1 cellular context compared by ENCODE assay signal in the genomic region with DNA sequence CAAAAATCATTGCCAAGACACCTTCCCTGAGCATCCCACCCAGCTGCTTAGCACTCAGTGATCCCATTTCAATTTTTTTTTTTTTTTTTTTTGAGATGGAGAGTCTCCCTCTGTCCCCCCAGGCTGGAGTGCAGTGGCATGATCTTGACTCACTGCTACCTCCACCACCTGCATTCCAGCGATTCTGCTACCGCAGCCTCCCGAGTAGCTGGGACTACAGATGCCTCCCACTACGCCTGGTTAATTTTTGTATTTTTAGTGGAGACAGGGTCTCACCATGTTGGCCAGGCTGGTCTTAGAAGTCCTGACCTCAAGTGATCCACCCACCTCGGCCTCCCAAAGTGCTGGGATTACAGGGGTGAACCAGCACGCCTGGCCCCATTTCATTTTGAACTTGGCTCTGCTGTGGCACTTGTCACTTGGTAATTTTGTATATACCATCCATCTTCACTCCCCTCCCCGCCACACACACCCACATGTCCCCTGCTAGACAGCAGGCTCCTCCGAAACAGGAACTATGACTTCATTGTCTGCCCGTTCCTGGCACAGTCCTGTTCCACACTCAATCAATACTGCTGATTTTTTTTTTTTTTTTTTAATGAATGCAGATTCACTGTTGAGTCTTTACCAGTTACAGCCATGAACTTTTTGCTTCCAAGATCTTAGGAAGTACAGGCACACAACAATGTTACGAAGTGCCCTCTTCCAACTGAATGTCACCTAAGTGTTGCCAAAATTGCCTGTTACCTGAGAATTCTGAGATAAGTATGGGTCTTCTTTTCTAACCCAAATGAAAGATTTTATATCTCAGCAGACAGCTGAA.
TF ChIP-seq lines count a peak whose summit lies in the region.

No MANE protein-coding gene starts in this region.

TF ChIP-seq in GM12878, 131 proteins besides CTCF, POLR2A, EP300 and RAD21 (continued from another document):
- TF ChIP-seq, protein P1, sequence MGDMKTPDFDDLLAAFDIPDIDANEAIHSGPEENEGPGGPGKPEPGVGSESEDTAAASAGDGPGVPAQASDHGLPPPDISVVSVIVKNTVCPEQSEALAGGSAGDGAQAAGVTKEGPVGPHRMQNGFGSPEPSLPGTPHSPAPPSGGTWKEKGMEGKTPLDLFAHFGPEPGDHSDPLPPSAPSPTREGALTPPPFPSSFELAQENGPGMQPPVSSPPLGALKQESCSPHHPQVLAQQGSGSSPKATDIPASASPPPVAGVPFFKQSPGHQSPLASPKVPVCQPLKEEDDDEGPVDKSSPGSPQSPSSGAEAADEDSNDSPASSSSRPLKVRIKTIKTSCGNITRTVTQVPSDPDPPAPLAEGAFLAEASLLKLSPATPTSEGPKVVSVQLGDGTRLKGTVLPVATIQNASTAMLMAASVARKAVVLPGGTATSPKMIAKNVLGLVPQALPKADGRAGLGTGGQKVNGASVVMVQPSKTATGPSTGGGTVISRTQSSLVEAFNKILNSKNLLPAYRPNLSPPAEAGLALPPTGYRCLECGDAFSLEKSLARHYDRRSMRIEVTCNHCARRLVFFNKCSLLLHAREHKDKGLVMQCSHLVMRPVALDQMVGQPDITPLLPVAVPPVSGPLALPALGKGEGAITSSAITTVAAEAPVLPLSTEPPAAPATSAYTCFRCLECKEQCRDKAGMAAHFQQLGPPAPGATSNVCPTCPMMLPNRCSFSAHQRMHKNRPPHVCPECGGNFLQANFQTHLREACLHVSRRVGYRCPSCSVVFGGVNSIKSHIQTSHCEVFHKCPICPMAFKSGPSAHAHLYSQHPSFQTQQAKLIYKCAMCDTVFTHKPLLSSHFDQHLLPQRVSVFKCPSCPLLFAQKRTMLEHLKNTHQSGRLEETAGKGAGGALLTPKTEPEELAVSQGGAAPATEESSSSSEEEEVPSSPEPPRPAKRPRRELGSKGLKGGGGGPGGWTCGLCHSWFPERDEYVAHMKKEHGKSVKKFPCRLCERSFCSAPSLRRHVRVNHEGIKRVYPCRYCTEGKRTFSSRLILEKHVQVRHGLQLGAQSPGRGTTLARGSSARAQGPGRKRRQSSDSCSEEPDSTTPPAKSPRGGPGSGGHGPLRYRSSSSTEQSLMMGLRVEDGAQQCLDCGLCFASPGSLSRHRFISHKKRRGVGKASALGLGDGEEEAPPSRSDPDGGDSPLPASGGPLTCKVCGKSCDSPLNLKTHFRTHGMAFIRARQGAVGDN (IDR thresholded peaks at IDR 0.05), result no peak
- no peak for TF ChIP-seq EED (IDR thresholded peaks at IDR 0.05; ENCODE audit: low read depth)
- TF ChIP-seq JUNB (IDR thresholded peaks at IDR 0.05), result no peak
- TF ChIP-seq ZBED1 (IDR thresholded peaks at IDR 0.05; ENCODE audit: borderline replicate concordance), result no peak
- TF ChIP-seq KDM1A (IDR thresholded peaks at IDR 0.05; ENCODE audit: borderline replicate concordance), result no peak
- TF ChIP-seq MTA3 (IDR thresholded peaks at IDR 0.05; ENCODE audit: borderline replicate concordance, low read length), result no peak
- peak; percentile 51; the same call in 1 of the 2 replicates for TF ChIP-seq MLLT1 (IDR thresholded peaks at IDR 0.05)
- TF ChIP-seq RELA (IDR thresholded peaks at IDR 0.05; ENCODE audit: borderline replicate concordance, partially characterized antibody), result no peak
- TF ChIP-seq SIN3A (IDR thresholded peaks at IDR 0.05; ENCODE audit: low read depth, low read length), result no peak
- no peak for TF ChIP-seq TBL1XR1 (IDR thresholded peaks at IDR 0.05; ENCODE audit: low read depth, low read length)
- 0 out of 2 replicates have a peak, but pooled peaks have one; percentile 26 for TF ChIP-seq NBN (IDR thresholded peaks at IDR 0.05)
- TF ChIP-seq PAX5 (IDR thresholded peaks at IDR 0.05; ENCODE audit: borderline replicate concordance, low read depth, low read length), result no peak
- TF ChIP-seq RAD51 (IDR thresholded peaks at IDR 0.05), result no peak
- no peak for TF ChIP-seq SPI1 (IDR thresholded peaks at IDR 0.05; ENCODE audit: borderline replicate concordance, insufficient read depth, low read depth, low read length)
- no peak for TF ChIP-seq NRF1 (conservative IDR thresholded peaks at IDR 0.05; ENCODE audit: low read depth, low read length)
- TF ChIP-seq, protein P2, sequence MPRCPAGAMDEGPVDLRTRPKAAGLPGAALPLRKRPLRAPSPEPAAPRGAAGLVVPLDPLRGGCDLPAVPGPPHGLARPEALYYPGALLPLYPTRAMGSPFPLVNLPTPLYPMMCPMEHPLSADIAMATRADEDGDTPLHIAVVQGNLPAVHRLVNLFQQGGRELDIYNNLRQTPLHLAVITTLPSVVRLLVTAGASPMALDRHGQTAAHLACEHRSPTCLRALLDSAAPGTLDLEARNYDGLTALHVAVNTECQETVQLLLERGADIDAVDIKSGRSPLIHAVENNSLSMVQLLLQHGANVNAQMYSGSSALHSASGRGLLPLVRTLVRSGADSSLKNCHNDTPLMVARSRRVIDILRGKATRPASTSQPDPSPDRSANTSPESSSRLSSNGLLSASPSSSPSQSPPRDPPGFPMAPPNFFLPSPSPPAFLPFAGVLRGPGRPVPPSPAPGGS (IDR thresholded peaks at IDR 0.05; ENCODE audit: borderline replicate concordance, insufficient read depth, low read depth, low read length, poor library complexity, severe bottlenecking), result no peak
- no peak for TF ChIP-seq SMAD1 (IDR thresholded peaks at IDR 0.05; ENCODE audit: low read depth, partially characterized antibody)
- no peak for TF ChIP-seq CBX5 (IDR thresholded peaks at IDR 0.05; ENCODE audit: low read depth)
- TF ChIP-seq ZNF384 (IDR thresholded peaks at IDR 0.05; ENCODE audit: borderline replicate concordance, low read depth, low read length), result peak; percentile 63; the same call in 1 of the 2 replicates
- TF ChIP-seq, protein P3, sequence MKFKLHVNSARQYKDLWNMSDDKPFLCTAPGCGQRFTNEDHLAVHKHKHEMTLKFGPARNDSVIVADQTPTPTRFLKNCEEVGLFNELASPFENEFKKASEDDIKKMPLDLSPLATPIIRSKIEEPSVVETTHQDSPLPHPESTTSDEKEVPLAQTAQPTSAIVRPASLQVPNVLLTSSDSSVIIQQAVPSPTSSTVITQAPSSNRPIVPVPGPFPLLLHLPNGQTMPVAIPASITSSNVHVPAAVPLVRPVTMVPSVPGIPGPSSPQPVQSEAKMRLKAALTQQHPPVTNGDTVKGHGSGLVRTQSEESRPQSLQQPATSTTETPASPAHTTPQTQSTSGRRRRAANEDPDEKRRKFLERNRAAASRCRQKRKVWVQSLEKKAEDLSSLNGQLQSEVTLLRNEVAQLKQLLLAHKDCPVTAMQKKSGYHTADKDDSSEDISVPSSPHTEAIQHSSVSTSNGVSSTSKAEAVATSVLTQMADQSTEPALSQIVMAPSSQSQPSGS (IDR thresholded peaks at IDR 0.05; ENCODE audit: low read length), result no peak
- TF ChIP-seq POU2F2 (IDR thresholded peaks at IDR 0.05; ENCODE audit: borderline replicate concordance, low read depth, low read length), result no peak
- TF ChIP-seq STAT1 (conservative IDR thresholded peaks at IDR 0.05), result no peak
- 0 out of 2 replicates have a peak, but pooled peaks have one; percentile 10 for TF ChIP-seq JUND (IDR thresholded peaks at IDR 0.05; ENCODE audit: low read depth, low read length)
- no peak for TF ChIP-seq POLR2AphosphoS5 (IDR thresholded peaks at IDR 0.05; ENCODE audit: low read length)
- TF ChIP-seq SMC3 (IDR thresholded peaks at IDR 0.05; ENCODE audit: borderline replicate concordance, low read length), result no peak
- no peak for TF ChIP-seq MYC (IDR thresholded peaks at IDR 0.05; ENCODE audit: insufficient read depth, insufficient read length, insufficient replicate concordance, low read length, severe bottlenecking)
